ENCODE assay signal across 24 cellular contexts in the genomic region with DNA sequence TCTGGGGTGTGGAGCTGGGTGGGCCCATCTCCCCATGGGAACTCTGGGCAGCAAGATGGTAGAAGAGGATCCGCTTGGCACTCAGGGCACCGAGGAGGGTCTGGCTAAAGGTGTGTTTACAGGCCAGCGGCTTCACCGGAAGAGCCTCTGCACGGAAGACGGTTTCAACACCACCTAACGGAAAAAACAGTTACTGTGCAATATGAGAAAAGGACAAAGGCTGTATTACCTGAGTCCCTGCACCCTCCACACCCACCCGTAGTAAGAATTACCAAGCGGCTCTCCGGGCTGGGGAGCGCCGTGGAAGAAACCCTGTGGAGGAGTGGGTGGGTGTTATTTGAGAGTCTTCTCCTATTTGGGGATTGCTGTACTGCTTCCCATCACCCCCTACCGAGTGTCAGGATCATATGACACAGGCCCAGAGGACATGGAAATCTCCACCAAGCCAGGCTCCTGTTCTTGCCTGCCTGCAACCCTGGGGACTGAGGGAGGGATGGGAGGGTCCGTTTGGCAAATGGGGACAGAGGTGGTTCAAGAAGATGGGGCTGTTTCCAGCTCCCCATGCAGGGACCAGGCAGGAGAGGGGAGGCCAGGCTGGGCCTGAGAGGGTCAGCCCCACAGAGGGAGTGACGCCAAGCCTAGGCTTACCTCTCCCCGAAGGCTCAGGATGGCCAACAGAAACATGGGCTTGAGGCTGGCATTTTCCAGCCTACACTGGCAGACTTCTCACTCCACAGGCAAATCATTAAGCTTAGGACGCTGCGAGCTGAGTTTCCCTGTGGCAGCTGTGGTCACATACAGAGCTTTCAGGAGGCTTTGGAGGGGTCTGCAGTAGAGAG.
DNase-seq lines count a peak whose midpoint lies in the region; ATAC-seq and TF ChIP-seq lines count a peak whose summit lies in the region.
"Had no signal": no experiment of that assay in that cellular context is flagged by ENCODE, and none has a peak within 500 bp of the region (broad histone marks: within the 10 kb centered on the region; RNA-seq: fewer than 3 reads in every experiment).

No MANE protein-coding gene starts in this region.

- no TSS peak for BruUV-seq in IMR-90 (replicated peaks; lab: Mats Ljungman, UMichigan)

- in situ Hi-C loops in IMR-90 (cut with MboI; ENCODE audit: low sequenced_read_pairs), result loop anchor here (25.0 kb wide), 1 partner anchor 1188 kb away; no protein-coding TSS in a partner anchor

- H3K9me3 ChIP-seq in IMR-90 (ENCODE audit: control insufficient read depth, insufficient read depth, low read length), result peaks cover 4% of the 10 kb centered on the region
- no peaks in the 10 kb centered on the region for H3K9me3 ChIP-seq in thoracic aorta
- H3K9me3 ChIP-seq: colonic mucosa, mucosa of descending colon had no signal

- TF ChIP-seq CTCF in IMR-90 (conservative IDR thresholded peaks at IDR 0.05; ENCODE audit: low read depth, low read length) (no peak), choroid plexus epithelial cell (conservative IDR thresholded peaks at IDR 0.05; ENCODE audit: low read depth, low read length) (peak; percentile 5), mesothelial cell of epicardium (IDR thresholded peaks at IDR 0.05; ENCODE audit: unreplicated experiment) (no peak), thoracic aorta (IDR thresholded peaks at IDR 0.05) (no peak), CD14-positive monocyte (IDR thresholded peaks at IDR 0.05) (no peak)

- WGBS in IMR-90 (ENCODE audit: extremely low coverage in 2 of 2, insufficient read length in 1 of 2), 2 experiments, result no CpG with 5 or more reads among the region's 18 CpGs

- H4K5ac ChIP-seq in IMR-90 (ENCODE audit: low read depth, low read length), result no peak overlapping the region

- POLR2A ChIA-PET in IMR-90 (lab: Charles Lee; ENCODE audit: unreplicated experiment), result no interaction called here

- no peak for TF ChIP-seq POLR2A in IMR-90 (IDR thresholded peaks at IDR 0.05; ENCODE audit: low read depth, low read length)

- no peak overlapping the region; the same call in 1 of the 2 replicates for H2AK5ac ChIP-seq in IMR-90 (ENCODE audit: low read depth, low read length)

- no peak overlapping the region for H3K4ac ChIP-seq in IMR-90 (ENCODE audit: low read depth, low read length)

- intact Hi-C loops in IMR-90 (cut with micrococcal nuclease), result loop anchor here (5.0 to 10.0 kb wide), 2 partner anchors 77 to 225 kb away; no protein-coding TSS in a partner anchor
- intact Hi-C loops in CD14-positive monocyte (cut with micrococcal nuclease), result no loop called here

- no peak overlapping the region for H2BK5ac ChIP-seq in IMR-90 (ENCODE audit: low read depth, low read length, poor library complexity, severe bottlenecking)

- H2BK15ac ChIP-seq in IMR-90 (ENCODE audit: low read depth, low read length), result no peak overlapping the region

- no peak overlapping the region for H2BK20ac ChIP-seq in IMR-90 (ENCODE audit: low read depth, low read length)

- no peaks in the 10 kb centered on the region for H3K27me3 ChIP-seq in IMR-90 (ENCODE audit: control insufficient read depth, insufficient read depth, low read length)
- H3K27me3 ChIP-seq in thoracic aorta (replicated peaks; ENCODE audit: insufficient read depth), result no peaks in the 10 kb centered on the region
- H3K27me3 ChIP-seq: colonic mucosa had no signal

- H4K91ac ChIP-seq in IMR-90 (ENCODE audit: insufficient read depth, low read depth, low read length), result no peak overlapping the region

- DNase-seq in IMR-90 (no peak), choroid plexus epithelial cell (ENCODE audit: low read depth) (no peak), mesothelial cell of epicardium (ENCODE audit: low spot score in 2 of 2, unreplicated experiment in 2 of 2) (no peak), thoracic aorta (ENCODE audit: low spot score) (no peak), CD14-positive monocyte (ENCODE audit: low spot score) (no peak), DMS114 treated with DMSO at 0.1 percent for 48 hours (lab: John Stamatoyannopoulos, UW; ENCODE audit: unreplicated experiment) (no peak)
- no peak for DNase-seq in activated naive CD8-positive, alpha-beta T cell treated with anti-CD3 and anti-CD28 coated beads, Interleukin-2, amount 50 U/mL, for 24 hours
- DNase-seq: activated CD4-positive, alpha-beta T cell treated with anti-CD3 and anti-CD28 coated beads for 48 hours; activated gamma-delta T cell treated with Interleukin-2 at 50 U/mL for 16 hours; AML-193; amniotic stem cell; colonic mucosa; foreskin fibroblast; MM.1S; mucosa of descending colon; NCI-H446 treated with DMSO at 0.1 percent for 48 hours; occipital lobe; RPMI8226; stimulated activated CD4-positive, alpha-beta T cell treated with anti-CD3 and anti-CD28 coated beads, Interleukin-2, amount 100 ng/mL, for 24 hours had no signal

- H3K27me3 Mint-ChIP-seq in mesothelial cell of epicardium (ENCODE audit: low read depth) (no peaks in the 10 kb centered on the region), CD14-positive monocyte (ENCODE audit: low read depth in 3 of 3) (peaks cover 2 to 10% (median 2%) of the 10 kb centered on the region in 3 donors)
- H3K27me3 Mint-ChIP-seq in activated naive CD8-positive, alpha-beta T cell treated with anti-CD3 and anti-CD28 coated beads, Interleukin-2, amount 50 U/mL, for 24 hours, result no peaks in the 10 kb centered on the region
- H3K27me3 Mint-ChIP-seq: stimulated activated naive CD8-positive, alpha-beta T cell treated with anti-CD3 and anti-CD28 coated beads, Interleukin-15, Interleukin-2, amounts not matched to agents 100 ng/mL and 50 ng/mL, for 24 hours had no signal

- H3K79me1 ChIP-seq in IMR-90 (ENCODE audit: low read depth in 1 of 2, low read length in 2 of 2), result peaks cover 22 to 81% of the 10 kb centered on the region in 2 experiments

- no peak overlapping the region for H3K18ac ChIP-seq in IMR-90 (ENCODE audit: low read depth, low read length)

- CTCF ChIA-PET in IMR-90 (lab: Yijun Ruan, JAX), result no interaction called here

- no peak overlapping the region for H3K56ac ChIP-seq in IMR-90 (ENCODE audit: extremely low read depth, insufficient read depth, low read length)

- H3K27ac Mint-ChIP-seq in mesothelial cell of epicardium (peak overlapping the region; percentile 61), CD14-positive monocyte (no peak overlapping the region)
- no peak overlapping the region for H3K27ac Mint-ChIP-seq in activated naive CD8-positive, alpha-beta T cell treated with anti-CD3 and anti-CD28 coated beads, Interleukin-2, amount 50 U/mL, for 24 hours
- H3K27ac Mint-ChIP-seq: stimulated activated naive CD8-positive, alpha-beta T cell treated with anti-CD3 and anti-CD28 coated beads, Interleukin-15, Interleukin-2, amounts not matched to agents 100 ng/mL and 50 ng/mL, for 24 hours had no signal

- peaks cover 5% of the 10 kb centered on the region; the same call in 1 of the 2 replicates for H4K20me1 ChIP-seq in IMR-90 (ENCODE audit: insufficient read depth, low read length)

- H3K4me3 ChIP-seq in IMR-90 (ENCODE audit: insufficient read depth, low read depth, low read length) (no peak overlapping the region), choroid plexus epithelial cell (ENCODE audit: low read depth, low read length) (no peak overlapping the region), thoracic aorta (no peak overlapping the region)
- H3K4me3 ChIP-seq: colonic mucosa, mucosa of descending colon had no signal

- no peak overlapping the region for H3K14ac ChIP-seq in IMR-90 (replicated peaks; ENCODE audit: low read depth, low read length)

- H3K36me3 ChIP-seq in IMR-90 (ENCODE audit: control insufficient read depth, insufficient read depth, low read length) (peaks cover 2% of the 10 kb centered on the region; the same call in 1 of the 2 replicates), thoracic aorta (no peaks in the 10 kb centered on the region)
- H3K36me3 ChIP-seq: colonic mucosa had no signal

- no peak overlapping the region for H3K23ac ChIP-seq in IMR-90 (ENCODE audit: low read depth, low read length)

- dilution Hi-C loops in IMR-90 (cut with HindIII; ENCODE audit: low sequenced_read_pairs, unreplicated experiment), result no loop called here

- H3K4me2 ChIP-seq in IMR-90 (ENCODE audit: low read depth, low read length), result no peak overlapping the region

- H2AK9ac ChIP-seq in IMR-90 (replicated peaks; ENCODE audit: low read depth, low read length, poor library complexity), result no peak overlapping the region

- ATAC-seq in IMR-90 (ENCODE audit: low read depth) (no peak), thoracic aorta (ENCODE audit: insufficient number of reproducible peaks, low FRiP score, low read depth) (no peak), GM21381 (IDR thresholded peaks at IDR 0.05; ENCODE audit: unreplicated experiment) (no peak)
- ATAC-seq in activated naive CD8-positive, alpha-beta T cell treated with anti-CD3 and anti-CD28 coated beads, Interleukin-2, amount 50 U/mL, for 24 hours, result no peak
- ATAC-seq: left lobe of liver, mucosa of descending colon, sciatic nerve, SK-N-SH treated with all-trans-retinoic acid at 6 μM for 48 hours had no signal

- H2AFZ ChIP-seq in IMR-90 (replicated peaks; ENCODE audit: low read length, poor library complexity), result no peak overlapping the region

- H3K9me3 Mint-ChIP-seq in mesothelial cell of epicardium, result no peaks in the 10 kb centered on the region
- H3K9me3 Mint-ChIP-seq in CD14-positive monocyte, result peaks cover 0 to 10% (median 3%) of the 10 kb centered on the region in 7 donors
- no peaks in the 10 kb centered on the region for H3K9me3 Mint-ChIP-seq in activated naive CD8-positive, alpha-beta T cell treated with anti-CD3 and anti-CD28 coated beads, Interleukin-2, amount 50 U/mL, for 24 hours
- H3K9me3 Mint-ChIP-seq: stimulated activated naive CD8-positive, alpha-beta T cell treated with anti-CD3 and anti-CD28 coated beads, Interleukin-15, Interleukin-2, amounts not matched to agents 100 ng/mL and 50 ng/mL, for 24 hours had no signal

- peaks cover 21% of the 10 kb centered on the region for H3K9me1 ChIP-seq in IMR-90 (ENCODE audit: insufficient read depth, low read length)

- peaks cover 31% of the 10 kb centered on the region for H3K4me1 Mint-ChIP-seq in mesothelial cell of epicardium
- H3K4me1 Mint-ChIP-seq in CD14-positive monocyte, result no peaks in the 10 kb centered on the region
- no peaks in the 10 kb centered on the region for H3K4me1 Mint-ChIP-seq in activated naive CD8-positive, alpha-beta T cell treated with anti-CD3 and anti-CD28 coated beads, Interleukin-2, amount 50 U/mL, for 24 hours

- H4K8ac ChIP-seq in IMR-90 (ENCODE audit: low read depth in 2 of 2, low read length in 2 of 2), result no peak overlapping the region; a peak in 1 of 4 replicates

- H3K4me1 ChIP-seq in IMR-90 (ENCODE audit: control insufficient read depth, insufficient read depth, low read length) (peaks cover 21% of the 10 kb centered on the region), thoracic aorta (ENCODE audit: control insufficient read depth in 1 of 2, low read depth in 2 of 2) (peaks cover 39 to 49% of the 10 kb centered on the region in 2 donors)

- H3K27ac ChIP-seq in IMR-90 (ENCODE audit: insufficient read depth, low read length), result no peak overlapping the region
- H3K27ac ChIP-seq in thoracic aorta, result peak overlapping the region; percentile 60 to 91
- H3K27ac ChIP-seq: colonic mucosa had no signal

- H3K9ac ChIP-seq in IMR-90 (ENCODE audit: low read depth, low read length), result no peak overlapping the region

- no peak for TF ChIP-seq RAD21 in IMR-90 (IDR thresholded peaks at IDR 0.05; ENCODE audit: low read length)

- H3K36me3 Mint-ChIP-seq in mesothelial cell of epicardium (peaks cover 8% of the 10 kb centered on the region), CD14-positive monocyte (no peaks in the 10 kb centered on the region)
- no peaks in the 10 kb centered on the region for H3K36me3 Mint-ChIP-seq in activated naive CD8-positive, alpha-beta T cell treated with anti-CD3 and anti-CD28 coated beads, Interleukin-2, amount 50 U/mL, for 24 hours (ENCODE audit: low read depth)

- H3K4me3 Mint-ChIP-seq in mesothelial cell of epicardium (no peak overlapping the region), CD14-positive monocyte (no peak overlapping the region)
- H3K4me3 Mint-ChIP-seq in activated naive CD8-positive, alpha-beta T cell treated with anti-CD3 and anti-CD28 coated beads, Interleukin-2, amount 50 U/mL, for 24 hours, result no peak overlapping the region
- H3K4me3 Mint-ChIP-seq: stimulated activated naive CD8-positive, alpha-beta T cell treated with anti-CD3 and anti-CD28 coated beads, Interleukin-15, Interleukin-2, amounts not matched to agents 100 ng/mL and 50 ng/mL, for 24 hours had no signal

- 0 out of 2 replicates have a peak overlapping the region, but pooled peaks have one; percentile 23 for H2BK120ac ChIP-seq in IMR-90 (ENCODE audit: low read depth, low read length)
